9 cellular contexts compared by ENCODE assay signal in genomic region chr1:226202666-226203065, GRCh38. TPM values are rescaled to one million over a fixed set of nuclear protein-coding genes. Genes with fewer than 3 reads are reported as not detected.
"Had no signal": no experiment of that assay in that cellular context is flagged by ENCODE, and none has a peak within 500 bp of the region (broad histone marks: within the 10 kb centered on the region; RNA-seq: fewer than 3 reads in every experiment).

No MANE protein-coding gene starts in this region.

RNA-seq across cellular contexts. Expression of gene MIXL1, which starts 20.8 kb away (rescaled TPM):
- total RNA-seq: LHCN-M2; MCF 10A; NCI-H460; PC-3; Right ventricle myocardium inferior; RPMI7951; SJCRH30; SK-MEL-5; T-helper 1 cell treated with Interleukin-12 subunit alpha and Interleukin-12 subunit beta and Interleukin-4 antibody, amounts not matched to agents 30 ng/mL and 1 ng/mL, for 36 hours had no signal
